Comparison of ENCODE assay signal across 8 cellular contexts in genomic region chr17:74457146-74457819, GRCh38. TPM values are rescaled to one million over a fixed set of nuclear protein-coding genes. Genes with fewer than 3 reads are reported as not detected.
DNase-seq lines count a peak whose midpoint lies in the region; ATAC-seq and TF ChIP-seq lines count a peak whose summit lies in the region.

No MANE protein-coding gene starts in this region.

- no peaks in the 10 kb centered on the region for H3K9me3 Mint-ChIP-seq in activated naive CD4-positive, alpha-beta T cell treated with anti-CD3 and anti-CD28 coated beads for 36 hours

- DNase-seq in DMS153 (lab: John Stamatoyannopoulos, UW) (peak; percentile 22), SK-N-DZ (ENCODE audit: low spot score) (peak; percentile 58), glomerular visceral epithelial cell (ENCODE audit: extremely low spot score) (peak; percentile 59), posterior vena cava (ENCODE audit: low spot score) (peak; percentile 95), uterus (peak; percentile 78 to 80)
- DNase-seq in activated naive CD4-positive, alpha-beta T cell treated with anti-CD3 and anti-CD28 coated beads for 36 hours = peak; percentile 81

- intact Hi-C loops in activated naive CD4-positive, alpha-beta T cell treated with anti-CD3 and anti-CD28 coated beads for 36 hours (cut with micrococcal nuclease) = loop anchor here (1.0 to 5.0 kb wide), 5 partner anchors 36 to 245 kb away; partner anchors contain the start of genes CD300LB and TTYH2
- intact Hi-C loops in posterior vena cava (cut with DNase I) = loop anchor here (5.0 to 10.0 kb wide), 2 partner anchors 80 to 242 kb away; partner anchors contain the start of gene TTYH2 (in 1 of the 2)
- intact Hi-C loops in uterus (cut with DNase I; ENCODE audit: low total_unique reads) = loop anchor here (1.0 kb wide), 1 partner anchor 78 kb away; no protein-coding TSS in a partner anchor

- peaks cover 0 to 10% of the 10 kb centered on the region in 2 donors for H3K4me1 ChIP-seq in uterus

- no peaks in the 10 kb centered on the region for H3K36me3 Mint-ChIP-seq in activated naive CD4-positive, alpha-beta T cell treated with anti-CD3 and anti-CD28 coated beads for 36 hours (ENCODE audit: low read depth)

- no peaks in the 10 kb centered on the region for H3K36me3 ChIP-seq in KOPT-K1 (ENCODE audit: insufficient read depth, low read length)
- no peaks in the 10 kb centered on the region for H3K36me3 ChIP-seq in uterus

- peak; percentile 96 to 99 (median 98) for TF ChIP-seq CTCF in uterus (IDR thresholded peaks at IDR 0.05)

- H3K9me3 ChIP-seq in KOPT-K1 (ENCODE audit: insufficient read depth, low read length, poor library complexity, severe bottlenecking) (no peaks in the 10 kb centered on the region), uterus (no peaks in the 10 kb centered on the region)

- TF ChIP-seq POLR2A in uterus (IDR thresholded peaks at IDR 0.05) = peak in 1 of 2 donors; percentile 17

- H3K27ac Mint-ChIP-seq in activated naive CD4-positive, alpha-beta T cell treated with anti-CD3 and anti-CD28 coated beads for 36 hours = no peak overlapping the region

- H3K27ac ChIP-seq in KOPT-K1 (ENCODE audit: low read depth, low read length, poor library complexity, severe bottlenecking) = peak overlapping the region; percentile 3
- no peak overlapping the region for H3K27ac ChIP-seq in uterus

- CTCF ChIA-PET in activated naive CD4-positive, alpha-beta T cell treated with anti-CD3 and anti-CD28 coated beads for 36 hours (lab: Charles Lee) = interaction anchor here (0.6 to 7.0 kb wide), 37 partner anchors 9 to 262 kb away, joined by 3 to 97 read pairs (median 4); partner anchors contain the start of genes BTBD17, CD300A, CD300H and GPR142

- H3K27me3 ChIP-seq in uterus = no peaks in the 10 kb centered on the region

- no peak overlapping the region for H3K4me3 ChIP-seq in uterus

- ATAC-seq in GM21447 (IDR thresholded peaks at IDR 0.05; ENCODE audit: unreplicated experiment) = no peak

- peaks cover 8% of the 10 kb centered on the region for H3K27me3 Mint-ChIP-seq in activated naive CD4-positive, alpha-beta T cell treated with anti-CD3 and anti-CD28 coated beads for 36 hours (ENCODE audit: low read depth)

- H3K4me1 Mint-ChIP-seq in activated naive CD4-positive, alpha-beta T cell treated with anti-CD3 and anti-CD28 coated beads for 36 hours (ENCODE audit: low read depth) = peaks cover 4% of the 10 kb centered on the region

- H3K4me3 Mint-ChIP-seq in activated naive CD4-positive, alpha-beta T cell treated with anti-CD3 and anti-CD28 coated beads for 36 hours = no peak overlapping the region

RNA-seq across cellular contexts. Expression of gene CD300A, which starts 9.2 kb away (rescaled TPM):
- polyA plus RNA-seq in SK-N-DZ (2014; cell fraction: cytosol; rRNA removed) = not detected in 2 replicates
- polyA plus RNA-seq in SK-N-DZ (2014; cell fraction: nucleus; rRNA removed) = not detected in 2 replicates
- total RNA-seq in activated naive CD4-positive, alpha-beta T cell treated with anti-CD3 and anti-CD28 coated beads for 36 hours = 1 to 10 TPM; 1.3 to 1.8 TPM
- total RNA-seq in posterior vena cava (1 to 10 TPM; 5.9 to 8.5 TPM), uterus (10 to 100 TPM in 1 of 4 donors, 1 to 10 TPM in 2, not detected in 1; 3.2 to 10.9 (median 4.0) TPM)

RNA-seq across cellular contexts. Expression of gene GPRC5C, which starts 25.4 kb away (rescaled TPM):
- 0.30 TPM in 1 of 2 replicates, not detected in the other for polyA plus RNA-seq in SK-N-DZ (2014; cell fraction: cytosol; rRNA removed)
- polyA plus RNA-seq in SK-N-DZ (2014; cell fraction: nucleus; rRNA removed) = not detected in 2 replicates
- total RNA-seq in activated naive CD4-positive, alpha-beta T cell treated with anti-CD3 and anti-CD28 coated beads for 36 hours = not detected
- total RNA-seq in posterior vena cava (10 to 100 TPM in 1 of 2 donors, 1 to 10 TPM in 1; 7.3 to 12.9 TPM), uterus (10 to 100 TPM in 3 of 4 donors, 1 to 10 TPM in 1; 2.8 to 56.8 (median 27.6) TPM)

Comparison
In these comparisons a context has a peak if more than half of its experiments do, and no peak if none do; other contexts are left out.
1. DNase-seq: peak in every context shown above with its lines; median percentile 95 in posterior vena cava; 81 in activated naive CD4-positive, alpha-beta T cell treated with anti-CD3 and anti-CD28 coated beads for 36 hours; 79 in uterus; 59 in glomerular visceral epithelial cell; 58 in SK-N-DZ; 22 in DMS153.